In genomic region chr18:56470679-56471345, GRCh38 we compare ENCODE assay signal across 2 cellular contexts.
TF ChIP-seq lines count a peak whose summit lies in the region.

No MANE protein-coding gene starts in this region.

TF ChIP-seq in IMR-90, 13 proteins besides CTCF, POLR2A, EP300 and RAD21:
- TF ChIP-seq ELK1 (IDR thresholded peaks at IDR 0.05; ENCODE audit: borderline replicate concordance, low read depth, low read length) (no peak), RCOR1 (IDR thresholded peaks at IDR 0.05; ENCODE audit: insufficient replicate concordance, low read length) (no peak), MAZ (IDR thresholded peaks at IDR 0.05; ENCODE audit: borderline replicate concordance, low read depth, low read length) (no peak), USF2 (IDR thresholded peaks at IDR 0.05; ENCODE audit: low read depth, low read length) (no peak), CEBPB (IDR thresholded peaks at IDR 0.05; ENCODE audit: low read depth, low read length) (no peak), BHLHE40 (IDR thresholded peaks at IDR 0.05; ENCODE audit: low read depth, low read length) (no peak), SMC3 (IDR thresholded peaks at IDR 0.05; ENCODE audit: low read depth, low read length) (no peak), RFX5 (IDR thresholded peaks at IDR 0.05; ENCODE audit: low read depth, low read length) (no peak), CHD1 (IDR thresholded peaks at IDR 0.05; ENCODE audit: low read depth, low read length) (no peak), FOS (IDR thresholded peaks at IDR 0.05; ENCODE audit: low read depth, low read length) (no peak), MXI1 (IDR thresholded peaks at IDR 0.05; ENCODE audit: borderline replicate concordance, low read depth, low read length) (no peak), NFE2L2 (IDR thresholded peaks at IDR 0.05; ENCODE audit: low read depth, low read length) (no peak), MAFK (IDR thresholded peaks at IDR 0.05; ENCODE audit: low read depth, low read length) (no peak)

TF ChIP-seq in H1, 55 proteins besides CTCF, POLR2A, EP300 and RAD21:
- TF ChIP-seq SP2 (IDR thresholded peaks at IDR 0.05; ENCODE audit: low read length) = no peak
- TF ChIP-seq GTF2F1 (IDR thresholded peaks at IDR 0.05; ENCODE audit: borderline replicate concordance, low read depth, low read length) = no peak
- TF ChIP-seq YY1 (IDR thresholded peaks at IDR 0.05; ENCODE audit: low read depth, low read length) = no peak
- TF ChIP-seq SP1 (IDR thresholded peaks at IDR 0.05; ENCODE audit: low read depth, low read length) = no peak
- TF ChIP-seq TBP (IDR thresholded peaks at IDR 0.05; ENCODE audit: low read depth, low read length) = no peak
- TF ChIP-seq SIN3A (conservative IDR thresholded peaks at IDR 0.05 in 1 of 2, IDR thresholded peaks at IDR 0.05 in 1 of 2; ENCODE audit: low read depth in 1 of 2, low read length in 2 of 2) = no peak
- TF ChIP-seq TAF7 (optimal IDR thresholded peaks at IDR 0.05; ENCODE audit: borderline replicate concordance, low read depth, low read length) = no peak
- TF ChIP-seq TAF1 (IDR thresholded peaks at IDR 0.05; ENCODE audit: low read depth, low read length) = no peak
- no peak for TF ChIP-seq BACH1 (IDR thresholded peaks at IDR 0.05; ENCODE audit: low read length)
- no peak for TF ChIP-seq KDM4A (IDR thresholded peaks at IDR 0.05; ENCODE audit: low read depth, low read length, severe bottlenecking)
TF ChIP-seq in H1: peak in this region for 0.
